16 cellular contexts compared by ENCODE assay signal in genomic region chr2:27652790-27653189, GRCh38.
"Had no signal": no experiment of that assay in that cellular context is flagged by ENCODE, and none has a peak within 500 bp of the region (broad histone marks: within the 10 kb centered on the region; RNA-seq: fewer than 3 reads in every experiment).

No MANE protein-coding gene starts in this region.

- H3K4me3 Mint-ChIP-seq: immature natural killer cell; nephron; T-helper 1 cell treated with Interleukin-12 subunit alpha and Interleukin-12 subunit beta and Interleukin-4 antibody, amounts not matched to agents 30 μg/mL and 1 μg/mL, for 36 hours had no signal

- H3K4me3 ChIP-seq: breast epithelium, dorsolateral prefrontal cortex, esophagus squamous epithelium, prostate gland, right lobe of liver, spleen, upper lobe of left lung had no signal

- H3K4me1 ChIP-seq: breast epithelium, prostate gland, right lobe of liver, upper lobe of left lung had no signal

- H3K27ac ChIP-seq: breast epithelium, esophagus squamous epithelium, prostate gland, right lobe of liver, spleen, upper lobe of left lung had no signal

- DNase-seq: activated CD4-positive, CD25-positive, alpha-beta regulatory T cell treated with anti-CD3 and anti-CD28 coated beads, Interleukin-2, amount 50 U/mL, for 72 hours; anterior cingulate cortex; dorsolateral prefrontal cortex; esophagus squamous epithelium; immature natural killer cell; occipital lobe; right lobe of liver; SHP77; spleen; stimulated activated CD4-positive, alpha-beta T cell treated with anti-CD3 and anti-CD28 coated beads, Interleukin-1b, Interleukin-23, amount 100 ng/mL, for 48 hours; stimulated activated naive CD4-positive, alpha-beta T cell; upper lobe of left lung had no signal

- H3K9me3 ChIP-seq: breast epithelium, esophagus squamous epithelium, prostate gland, right lobe of liver, spleen, upper lobe of left lung had no signal

- H3K27me3 ChIP-seq: breast epithelium, dorsolateral prefrontal cortex, esophagus squamous epithelium, right lobe of liver, spleen, upper lobe of left lung had no signal

- H3K9me3 Mint-ChIP-seq: immature natural killer cell; nephron; T-helper 1 cell treated with Interleukin-12 subunit alpha and Interleukin-12 subunit beta and Interleukin-4 antibody, amounts not matched to agents 30 μg/mL and 1 μg/mL, for 36 hours had no signal

- H3K4me1 Mint-ChIP-seq: immature natural killer cell, nephron had no signal

- H3K27ac Mint-ChIP-seq: nephron had no signal

- ATAC-seq: right lobe of liver had no signal
